ENCODE assay signal across 1 cellular context in the genomic region with DNA sequence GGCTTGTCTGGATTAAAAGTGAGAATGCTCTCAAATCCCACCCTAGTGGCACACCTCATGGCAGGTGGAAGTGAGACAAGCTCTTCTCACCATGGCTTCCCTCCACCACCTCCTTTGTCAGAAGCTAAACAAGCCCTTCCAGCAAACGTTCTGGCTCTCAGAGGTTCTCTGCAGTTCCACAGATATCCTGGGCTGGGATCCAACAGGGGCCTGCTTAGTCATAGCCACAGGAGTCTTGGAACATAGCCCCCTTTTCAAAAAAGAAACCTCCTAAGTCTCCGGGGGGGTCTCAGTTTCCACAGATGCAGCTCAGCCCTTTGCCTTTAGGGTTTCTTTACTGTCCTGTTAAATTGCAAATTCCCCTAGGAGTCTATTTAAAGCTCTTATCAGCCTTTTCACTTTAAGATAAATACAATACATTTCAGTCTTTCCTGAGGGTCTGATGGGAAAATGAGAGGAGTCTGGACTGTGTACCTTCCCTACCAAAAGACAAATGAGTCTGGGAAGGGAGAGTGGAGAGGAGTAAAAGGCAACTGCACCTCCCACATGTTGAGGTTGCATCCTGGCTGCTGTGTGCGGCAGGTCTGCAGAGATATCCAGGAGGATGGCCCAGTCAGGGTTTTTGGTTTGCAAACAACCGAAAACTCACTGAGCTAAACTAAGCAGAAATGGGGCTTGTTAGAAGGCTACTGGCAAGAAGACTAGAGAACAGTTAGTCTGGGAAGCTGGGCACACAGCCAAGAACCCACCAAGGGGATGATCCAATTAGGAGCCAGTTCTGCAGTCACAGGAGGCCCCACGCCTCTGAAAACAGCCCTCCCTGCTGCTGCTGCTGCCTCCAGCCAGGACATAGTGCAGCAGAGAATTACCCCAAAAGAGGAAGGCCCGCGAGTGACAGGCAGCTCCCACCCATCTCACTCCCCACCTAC.
A peak's percentile ranks its signal among the peaks of the same experiment; 100 is the strongest.
TF ChIP-seq lines count a peak whose summit lies in the region.

No MANE protein-coding gene starts in this region.

TF ChIP-seq in K562, 482 proteins besides CTCF, POLR2A, EP300 and RAD21:
- TF ChIP-seq ZNF280B (CRISPR knock-in tag; IDR thresholded peaks at IDR 0.05) = no peak
- TF ChIP-seq, protein P1, sequence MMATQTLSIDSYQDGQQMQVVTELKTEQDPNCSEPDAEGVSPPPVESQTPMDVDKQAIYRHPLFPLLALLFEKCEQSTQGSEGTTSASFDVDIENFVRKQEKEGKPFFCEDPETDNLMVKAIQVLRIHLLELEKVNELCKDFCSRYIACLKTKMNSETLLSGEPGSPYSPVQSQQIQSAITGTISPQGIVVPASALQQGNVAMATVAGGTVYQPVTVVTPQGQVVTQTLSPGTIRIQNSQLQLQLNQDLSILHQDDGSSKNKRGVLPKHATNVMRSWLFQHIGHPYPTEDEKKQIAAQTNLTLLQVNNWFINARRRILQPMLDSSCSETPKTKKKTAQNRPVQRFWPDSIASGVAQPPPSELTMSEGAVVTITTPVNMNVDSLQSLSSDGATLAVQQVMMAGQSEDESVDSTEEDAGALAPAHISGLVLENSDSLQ (IDR thresholded peaks at IDR 0.05) = peak; percentile 30; the same call in 1 of the 2 replicates
- peak; percentile 54; the same call in 1 of the 2 replicates for TF ChIP-seq SPI1 (IDR thresholded peaks at IDR 0.05; ENCODE audit: borderline replicate concordance, low read depth, low read length)
TF ChIP-seq in K562: peak in this region for 2.
